ENCODE assay signal across 16 cellular contexts in genomic region chr6:158863646-158864045, GRCh38. TPM values are rescaled to one million over a fixed set of nuclear protein-coding genes. Genes with fewer than 3 reads are reported as not detected.
DNase-seq lines count a peak whose midpoint lies in the region; ATAC-seq and TF ChIP-seq lines count a peak whose summit lies in the region.
"Had no signal": no experiment of that assay in that cellular context is flagged by ENCODE, and none has a peak within 500 bp of the region (broad histone marks: within the 10 kb centered on the region; RNA-seq: fewer than 3 reads in every experiment).

No MANE protein-coding gene starts in this region.

- no peak overlapping the region; the same call in 1 of the 2 replicates for H4K5ac ChIP-seq in IMR-90 (ENCODE audit: low read depth, low read length)

- peak overlapping the region; percentile 74 for H2AFZ ChIP-seq in IMR-90 (replicated peaks; ENCODE audit: low read length, poor library complexity)

- H3K36me3 ChIP-seq in DOHH2 (ENCODE audit: control insufficient read depth, low read length) (peaks cover 3% of the 10 kb centered on the region; the same call in 1 of the 2 replicates), IMR-90 (ENCODE audit: control insufficient read depth, insufficient read depth, low read length) (no peaks in the 10 kb centered on the region), body of pancreas (replicated peaks in 1 of 2; ENCODE audit: insufficient read depth in 1 of 2, low read depth in 2 of 2) (no peaks in the 10 kb centered on the region), right atrium auricular region (no peaks in the 10 kb centered on the region), upper lobe of left lung (no peaks in the 10 kb centered on the region)
- H3K36me3 ChIP-seq: gastroesophageal sphincter had no signal

- intact Hi-C loops in IMR-90 (cut with micrococcal nuclease): no loop called here
- intact Hi-C loops in body of pancreas (cut with DNase I): no loop called here

- TF ChIP-seq CTCF in DOHH2 (IDR thresholded peaks at IDR 0.05; ENCODE audit: low read depth, low read length, poor library complexity, severe bottlenecking) (no peak), IMR-90 (conservative IDR thresholded peaks at IDR 0.05; ENCODE audit: low read depth, low read length) (no peak), chondrocyte (IDR thresholded peaks at IDR 0.05) (no peak), progenitor cell of endocrine pancreas (IDR thresholded peaks at IDR 0.05; ENCODE audit: unreplicated experiment) (no peak), body of pancreas (IDR thresholded peaks at IDR 0.05) (no peak), right atrium auricular region (IDR thresholded peaks at IDR 0.05) (no peak), upper lobe of left lung (IDR thresholded peaks at IDR 0.05) (no peak)

- H2AK9ac ChIP-seq in IMR-90 (replicated peaks; ENCODE audit: low read depth, low read length, poor library complexity): peak overlapping the region; percentile 26

- BruUV-seq in IMR-90 (replicated peaks; lab: Mats Ljungman, UMichigan): no TSS peak

- TF ChIP-seq RAD21 in IMR-90 (IDR thresholded peaks at IDR 0.05; ENCODE audit: low read length): no peak

- H2AK5ac ChIP-seq in IMR-90 (ENCODE audit: low read depth, low read length): peak overlapping the region; percentile 2; the same call in 1 of the 2 replicates

- peak overlapping the region; percentile 22; the same call in 1 of the 2 replicates for H3K18ac ChIP-seq in IMR-90 (ENCODE audit: low read depth, low read length)

- H3K23ac ChIP-seq in IMR-90 (ENCODE audit: low read depth, low read length): peak overlapping the region; percentile 48

- peak overlapping the region; percentile 89 for H2BK120ac ChIP-seq in IMR-90 (ENCODE audit: low read depth, low read length)

- H3K9ac ChIP-seq in IMR-90 (ENCODE audit: low read depth, low read length): no peak overlapping the region

- dilution Hi-C loops in IMR-90 (cut with HindIII; ENCODE audit: low sequenced_read_pairs, unreplicated experiment): no loop called here

- H3K4me1 ChIP-seq in DOHH2 (ENCODE audit: control insufficient read depth, low read length): peaks cover 62% of the 10 kb centered on the region
- peaks cover 7% of the 10 kb centered on the region for H3K4me1 ChIP-seq in IMR-90 (ENCODE audit: control insufficient read depth, insufficient read depth, low read length)
- H3K4me1 ChIP-seq in body of pancreas: peaks cover 28% of the 10 kb centered on the region
- no peaks in the 10 kb centered on the region for H3K4me1 ChIP-seq in right atrium auricular region
- H3K4me1 ChIP-seq in upper lobe of left lung: peaks cover 0 to 5% (median 4%) of the 10 kb centered on the region in 4 donors

- peak overlapping the region; percentile 59 for H2BK5ac ChIP-seq in IMR-90 (ENCODE audit: low read depth, low read length, poor library complexity, severe bottlenecking)

- H3K27ac Mint-ChIP-seq in chondrocyte (ENCODE audit: unreplicated experiment): peak overlapping the region; percentile 77
- H3K27ac Mint-ChIP-seq in progenitor cell of endocrine pancreas: peak overlapping the region; percentile 11

- H3K4me2 ChIP-seq in DOHH2 (ENCODE audit: low read length): peak overlapping the region; percentile 81
- peak overlapping the region; percentile 44; the same call in 1 of the 2 replicates for H3K4me2 ChIP-seq in IMR-90 (ENCODE audit: low read depth, low read length)

- H3K4ac ChIP-seq in IMR-90 (ENCODE audit: low read depth, low read length): peak overlapping the region; percentile 82

- peak overlapping the region; percentile 83 for H2BK20ac ChIP-seq in IMR-90 (ENCODE audit: low read depth, low read length)

- H4K20me1 ChIP-seq in DOHH2 (ENCODE audit: control insufficient read depth, insufficient read depth, low read depth, low read length) (no peaks in the 10 kb centered on the region), IMR-90 (ENCODE audit: insufficient read depth, low read length) (no peaks in the 10 kb centered on the region)

- H4K8ac ChIP-seq in IMR-90 (ENCODE audit: low read depth in 2 of 2, low read length in 2 of 2): peak overlapping the region; percentile 22 to 68; a peak in 2 of 4 replicates

- H3K79me2 ChIP-seq in DOHH2 (ENCODE audit: control insufficient read depth, low read length): no peaks in the 10 kb centered on the region

- H3K4me1 Mint-ChIP-seq in chondrocyte (ENCODE audit: low read depth) (peaks cover 22% of the 10 kb centered on the region), progenitor cell of endocrine pancreas (ENCODE audit: low read depth) (peaks cover 24% of the 10 kb centered on the region)

- H3K14ac ChIP-seq in IMR-90 (replicated peaks; ENCODE audit: low read depth, low read length): peak overlapping the region; percentile 76

- peak overlapping the region; percentile 36; the same call in 1 of the 2 replicates for H3K56ac ChIP-seq in IMR-90 (ENCODE audit: extremely low read depth, insufficient read depth, low read length)

- H2BK15ac ChIP-seq in IMR-90 (ENCODE audit: low read depth, low read length): peak overlapping the region; percentile 69; the same call in 1 of the 3 replicates

- TF ChIP-seq POLR2A in IMR-90 (IDR thresholded peaks at IDR 0.05; ENCODE audit: low read depth, low read length) (no peak), body of pancreas (IDR thresholded peaks at IDR 0.05) (no peak), upper lobe of left lung (IDR thresholded peaks at IDR 0.05) (no peak)

- H3K27ac ChIP-seq in DOHH2 (ENCODE audit: low read depth, low read length) (peak overlapping the region; percentile 98), IMR-90 (ENCODE audit: insufficient read depth, low read length) (no peak overlapping the region), body of pancreas (no peak overlapping the region), right atrium auricular region (no peak overlapping the region), upper lobe of left lung (no peak overlapping the region)
- H3K27ac ChIP-seq: C4-2B, gastroesophageal sphincter had no signal

- peaks cover 44% of the 10 kb centered on the region for H3F3A ChIP-seq in DOHH2 (ENCODE audit: control insufficient read depth, insufficient read depth)

- no peaks in the 10 kb centered on the region for H3K79me1 ChIP-seq in IMR-90 (ENCODE audit: low read depth in 1 of 2, low read length in 2 of 2)

- H3K9me3 Mint-ChIP-seq in chondrocyte (ENCODE audit: low read depth) (peaks cover 3% of the 10 kb centered on the region), progenitor cell of endocrine pancreas (ENCODE audit: low read depth) (no peaks in the 10 kb centered on the region)

- H3K9me1 ChIP-seq in IMR-90 (ENCODE audit: insufficient read depth, low read length): peaks cover 10% of the 10 kb centered on the region

- H3K27me3 Mint-ChIP-seq in chondrocyte (ENCODE audit: low read depth) (no peaks in the 10 kb centered on the region), progenitor cell of endocrine pancreas (no peaks in the 10 kb centered on the region)

- H3K27me3 ChIP-seq in DOHH2 (ENCODE audit: control insufficient read depth, low read length): no peaks in the 10 kb centered on the region
- no peaks in the 10 kb centered on the region for H3K27me3 ChIP-seq in IMR-90 (ENCODE audit: control insufficient read depth, insufficient read depth, low read length)
- H3K27me3 ChIP-seq in body of pancreas: no peaks in the 10 kb centered on the region
- H3K27me3 ChIP-seq in right atrium auricular region: no peaks in the 10 kb centered on the region
- no peaks in the 10 kb centered on the region for H3K27me3 ChIP-seq in upper lobe of left lung
- H3K27me3 ChIP-seq: gastroesophageal sphincter had no signal

- H3K9me2 ChIP-seq in DOHH2 (replicated peaks; ENCODE audit: control insufficient read depth, low read length): no peaks in the 10 kb centered on the region

- 100% methylated on average over 1 of the region's 4 CpGs; no CpG with 5 or more reads in 1 of the 2 experiments for WGBS in IMR-90 (ENCODE audit: extremely low coverage in 2 of 2, insufficient read length in 1 of 2), 2 experiments
- WGBS in body of pancreas, 2 donors: 93 to 94% methylated on average over 4 of the region's 4 CpGs
- 84 to 96% methylated on average over 4 of the region's 4 CpGs for WGBS in upper lobe of left lung, 2 donors

- H3K4me3 ChIP-seq in DOHH2 (ENCODE audit: low read length) (peak overlapping the region; percentile 68), IMR-90 (ENCODE audit: insufficient read depth, low read depth, low read length) (no peak overlapping the region), body of pancreas (no peak overlapping the region), right atrium auricular region (no peak overlapping the region), upper lobe of left lung (no peak overlapping the region)
- H3K4me3 ChIP-seq: gastroesophageal sphincter, mucosa of descending colon had no signal

- peaks cover 3% of the 10 kb centered on the region; the same call in 1 of the 2 replicates for H3K9me3 ChIP-seq in DOHH2 (ENCODE audit: control insufficient read depth, insufficient read depth, low read length)
- no peaks in the 10 kb centered on the region for H3K9me3 ChIP-seq in IMR-90 (ENCODE audit: control insufficient read depth, insufficient read depth, low read length)
- H3K9me3 ChIP-seq in body of pancreas: no peaks in the 10 kb centered on the region
- H3K9me3 ChIP-seq in right atrium auricular region: no peaks in the 10 kb centered on the region
- H3K9me3 ChIP-seq in upper lobe of left lung: no peaks in the 10 kb centered on the region
- H3K9me3 ChIP-seq: gastroesophageal sphincter, mucosa of descending colon had no signal

- no peak for TF ChIP-seq EP300 in upper lobe of left lung (IDR thresholded peaks at IDR 0.05)

- POLR2A ChIA-PET in IMR-90 (lab: Charles Lee; ENCODE audit: unreplicated experiment): no interaction called here

- H3K36me3 Mint-ChIP-seq in chondrocyte (ENCODE audit: low read depth) (no peaks in the 10 kb centered on the region), progenitor cell of endocrine pancreas (ENCODE audit: insufficient read depth) (peaks cover 1% of the 10 kb centered on the region)

- in situ Hi-C loops in IMR-90 (cut with MboI; ENCODE audit: low sequenced_read_pairs): no loop called here

- CTCF ChIA-PET in IMR-90 (lab: Yijun Ruan, JAX): interaction anchor here (0.6 kb wide), 1 partner anchor 258 kb away, joined by 4 read pairs; no protein-coding TSS in a partner anchor

- H4K91ac ChIP-seq in IMR-90 (ENCODE audit: insufficient read depth, low read depth, low read length): peak overlapping the region; percentile 78

- H3K4me3 Mint-ChIP-seq in chondrocyte (ENCODE audit: unreplicated experiment) (no peak overlapping the region), progenitor cell of endocrine pancreas (ENCODE audit: low read depth) (no peak overlapping the region)

- DNase-seq in IMR-90: peak; percentile 33
- no peak for DNase-seq in chondrocyte (ENCODE audit: low spot score)
- DNase-seq in progenitor cell of endocrine pancreas (ENCODE audit: low spot score, unreplicated experiment): no peak
- DNase-seq in body of pancreas: no peak
- no peak for DNase-seq in iPS-NIHi11 (ENCODE audit: low spot score)
- no peak for DNase-seq in right atrium auricular region (ENCODE audit: low spot score)
- DNase-seq in upper lobe of left lung: no peak
- DNase-seq: activated naive CD4-positive, alpha-beta T cell treated with Interleukin-2 at 50 U/mL for 16 hours; caudate nucleus; DMS79 treated with DMSO at 0.1 percent for 48 hours; mucosa of descending colon; NCI-H1436 treated with DMSO at 0.1 percent for 48 hours; NCI-H345 had no signal

- ATAC-seq in IMR-90 (ENCODE audit: low read depth): peak; percentile 78
- ATAC-seq in body of pancreas: no peak
- ATAC-seq in upper lobe of left lung (ENCODE audit: low FRiP score in 2 of 2): no peak
- ATAC-seq: gastroesophageal sphincter, mucosa of descending colon had no signal

RNA-seq across cellular contexts. Expression of gene EZR, which starts 44.5 kb away (rescaled TPM):
- total RNA-seq in IMR-90 (2012; rRNA removed): 145 and 179 TPM in 2 replicates
- polyA plus RNA-seq in IMR-90 (2012; rRNA removed): 83.8 and 87.6 TPM in 2 replicates
- polyA plus RNA-seq in IMR-90 (2012; cell fraction: cytosol; rRNA removed): 48.4 and 65.5 TPM in 2 replicates
- polyA plus RNA-seq in IMR-90 (2012; cell fraction: nucleus; rRNA removed; ENCODE audit: low replicate concordance): 47.4 and 74.1 TPM in 2 replicates
- 57.0 to 71.5 TPM (median 68.4 TPM) in 3 replicates for total RNA-seq in chondrocyte
- 258 and 274 TPM in 2 replicates for total RNA-seq in progenitor cell of endocrine pancreas
- 100 to 1,000 TPM in 1 of 2 donors, 10 to 100 TPM in 1; 76.8 to 103 TPM for total RNA-seq in body of pancreas
- total RNA-seq in right atrium auricular region: 100 to 1,000 TPM; 161 to 197 TPM
- total RNA-seq in upper lobe of left lung: 100 to 1,000 TPM; 188 to 810 (median 346) TPM
